Comparison of ENCODE assay signal across 11 cellular contexts in the genomic region with DNA sequence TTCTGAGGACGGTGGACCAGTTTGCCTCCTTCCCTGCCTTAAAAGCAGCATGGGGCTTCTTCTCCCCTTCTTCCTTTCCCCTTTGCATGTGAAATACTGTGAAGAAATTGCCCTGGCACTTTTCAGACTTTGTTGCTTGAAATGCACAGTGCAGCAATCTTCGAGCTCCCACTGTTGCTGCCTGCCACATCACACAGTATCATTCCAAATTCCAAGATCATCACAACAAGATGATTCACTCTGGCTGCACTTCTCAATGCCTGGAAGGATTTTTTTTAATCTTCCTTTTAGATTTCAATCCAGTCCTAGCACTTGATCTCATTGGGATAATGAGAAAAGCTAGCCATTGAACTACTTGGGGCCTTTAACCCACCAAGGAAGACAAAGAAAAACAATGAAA.
DNase-seq lines count a peak whose midpoint lies in the region; ATAC-seq, FAIRE-seq and TF ChIP-seq lines count a peak whose summit lies in the region.
"Had no signal": no experiment of that assay in that cellular context is flagged by ENCODE, and none has a peak within 500 bp of the region (broad histone marks: within the 10 kb centered on the region; RNA-seq: fewer than 3 reads in every experiment).

No MANE protein-coding gene starts in this region.

- H3K27ac ChIP-seq in substantia nigra (ENCODE audit: low read depth, low read length, poor library complexity, severe bottlenecking) = peak overlapping the region; percentile 58
- H3K27ac ChIP-seq: body of pancreas had no signal

- peak; percentile 80 for FAIRE-seq in HTR-8/SVneo (lab: Jason Lieb, UNC)

- intact Hi-C loops in posterior vena cava (cut with DNase I) = no loop called here

- DNase-seq in HTR-8/SVneo (ENCODE audit: insufficient read length, low spot score) (peak; percentile 33), cardiac fibroblast (ENCODE audit: low read depth in 2 of 2) (peak; percentile 64 to 73), iris pigment epithelial cell (ENCODE audit: low read depth) (peak; percentile 89), substantia nigra (lab: John Stamatoyannopoulos, UW) (no peak), posterior vena cava (ENCODE audit: low spot score) (no peak), NCI-H146 treated with DMSO at 0.1 percent for 48 hours (lab: John Stamatoyannopoulos, UW; ENCODE audit: unreplicated experiment) (no peak)
- DNase-seq: body of pancreas, DMS153, Kasumi-1, NCI-H524 had no signal

- no peak overlapping the region for H3K4me3 ChIP-seq in cardiac fibroblast (replicated peaks in 1 of 2; ENCODE audit: low read depth in 2 of 2, low read length in 2 of 2)
- H3K4me3 ChIP-seq: body of pancreas had no signal

- no peak for ATAC-seq in GM19035 (IDR thresholded peaks at IDR 0.05; ENCODE audit: unreplicated experiment)
- ATAC-seq: body of pancreas had no signal

- no peak for TF ChIP-seq CTCF in cardiac fibroblast (IDR thresholded peaks at IDR 0.05; ENCODE audit: low read depth, low read length)

Comparison
In these comparisons a context has a peak if more than half of its experiments do, and no peak if none do; other contexts are left out.
1. DNase-seq: peak in HTR-8/SVneo (single experiment), cardiac fibroblast (2 of 2) and iris pigment epithelial cell (single experiment); none in substantia nigra (0 of 49), posterior vena cava (single experiment) and NCI-H146 treated with DMSO at 0.1 percent for 48 hours (single experiment).